ENCODE assay signal across 8 cellular contexts in genomic region chr1:31705080-31705866, GRCh38. TPM values are rescaled to one million over a fixed set of nuclear protein-coding genes. Genes with fewer than 3 reads are reported as not detected.
DNase-seq lines count a peak whose midpoint lies in the region; ATAC-seq and TF ChIP-seq lines count a peak whose summit lies in the region.

No MANE protein-coding gene starts in this region.

- no peaks in the 10 kb centered on the region for H3K9me2 ChIP-seq in SK-N-SH

- no peaks in the 10 kb centered on the region for H3K36me3 ChIP-seq in SK-N-SH (replicated peaks in 1 of 2; ENCODE audit: control insufficient read depth in 1 of 2, insufficient read depth in 2 of 2, low read length in 1 of 2)
- H3K36me3 ChIP-seq in lower lobe of right lung, result no peaks in the 10 kb centered on the region

- no peaks in the 10 kb centered on the region for H3K27me3 ChIP-seq in SK-N-SH (ENCODE audit: insufficient read depth)
- H3K27me3 ChIP-seq in lower lobe of right lung (ENCODE audit: low read depth), result peaks cover 42% of the 10 kb centered on the region

- H3K4me1 ChIP-seq in SK-N-SH (ENCODE audit: control insufficient read depth in 1 of 2, insufficient read depth in 2 of 2, low read depth in 1 of 2, low read length in 1 of 2) (peaks cover 27 to 62% of the 10 kb centered on the region in 2 experiments), lower lobe of right lung (peaks cover 39% of the 10 kb centered on the region)

- H3F3A ChIP-seq in SK-N-SH (replicated peaks; ENCODE audit: insufficient read depth), result peaks cover 32% of the 10 kb centered on the region

- H3K4me3 ChIP-seq in SK-N-SH (ENCODE audit: low read depth in 2 of 2, low read length in 1 of 2), result no peak overlapping the region
- H3K4me3 ChIP-seq in lower lobe of right lung, result peak overlapping the region; percentile 50

- no peaks in the 10 kb centered on the region for H3K79me2 ChIP-seq in SK-N-SH (ENCODE audit: insufficient read depth)

- CTCF ChIA-PET in SK-N-SH (lab: Yijun Ruan, JAX), result interaction anchor here (0.7 to 10.2 kb wide), 10 partner anchors 9 to 259 kb away, joined by 3 to 116 read pairs (median 3); no protein-coding TSS in a partner anchor
- CTCF ChIA-PET in activated B cell treated with CpG ODN at 0.5 μM for 24 hours (lab: Charles Lee), result interaction anchor here (1.0 to 1.9 kb wide), 4 partner anchors 10 to 84 kb away, joined by 3 to 6 read pairs (median 4); no protein-coding TSS in a partner anchor

- H3K9me3 Mint-ChIP-seq in activated B cell treated with CpG ODN at 0.5 μM for 24 hours, result no peaks in the 10 kb centered on the region
- no peaks in the 10 kb centered on the region for H3K9me3 Mint-ChIP-seq in central memory CD8-positive, alpha-beta T cell

- no peak overlapping the region for H3K27ac Mint-ChIP-seq in activated B cell treated with CpG ODN at 0.5 μM for 24 hours
- H3K27ac Mint-ChIP-seq in central memory CD8-positive, alpha-beta T cell (ENCODE audit: low read depth), result no peak overlapping the region

- H3K27me3 Mint-ChIP-seq in activated B cell treated with CpG ODN at 0.5 μM for 24 hours, result peaks cover 44% of the 10 kb centered on the region
- H3K27me3 Mint-ChIP-seq in central memory CD8-positive, alpha-beta T cell, result peaks cover 13% of the 10 kb centered on the region

- no peak overlapping the region for H3K9ac ChIP-seq in SK-N-SH

- POLR2A ChIA-PET in SK-N-SH (lab: Yijun Ruan, JAX), result no interaction called here
- POLR2A ChIA-PET in activated B cell treated with CpG ODN at 0.5 μM for 24 hours (lab: Charles Lee), result interaction anchor here (0.8 to 1.4 kb wide), 4 partner anchors 10 to 84 kb away, joined by 3 to 5 read pairs (median 3); partner anchors contain the start of gene PEF1

- H3K36me3 Mint-ChIP-seq in activated B cell treated with CpG ODN at 0.5 μM for 24 hours (ENCODE audit: low read depth), result no peaks in the 10 kb centered on the region
- H3K36me3 Mint-ChIP-seq in central memory CD8-positive, alpha-beta T cell (ENCODE audit: insufficient read depth), result no peaks in the 10 kb centered on the region

- peak; percentile 15; the same call in 1 of the 2 replicates for TF ChIP-seq RAD21 in SK-N-SH (IDR thresholded peaks at IDR 0.05; ENCODE audit: low read length)

- H3K9me3 ChIP-seq in SK-N-SH, result no peaks in the 10 kb centered on the region
- H3K9me3 ChIP-seq in lower lobe of right lung, result no peaks in the 10 kb centered on the region

- peak; percentile 62 for DNase-seq in SK-N-SH
- DNase-seq in activated B cell treated with CpG ODN at 0.5 μM for 24 hours, result peak; percentile 27
- peak in 1 of 2 donors; percentile 53 for DNase-seq in central memory CD8-positive, alpha-beta T cell (ENCODE audit: low spot score in 2 of 2)
- DNase-seq in lower lobe of right lung, result no peak
- DNase-seq in stimulated activated CD8-positive, alpha-beta memory T cell treated with anti-CD3 and anti-CD28 coated beads, Interleukin-15, amount 100 ng/mL, for 4 hours (ENCODE audit: low read depth in 2 of 2), result peak; percentile 44 to 52
- no peak for DNase-seq in NCI-H526 (lab: John Stamatoyannopoulos, UW)
- no peak for DNase-seq in NCI-H510A (lab: John Stamatoyannopoulos, UW)

- peak overlapping the region; percentile 49 for H3K4me3 Mint-ChIP-seq in activated B cell treated with CpG ODN at 0.5 μM for 24 hours
- H3K4me3 Mint-ChIP-seq in central memory CD8-positive, alpha-beta T cell, result peak overlapping the region; percentile 42

- TF ChIP-seq CTCF in SK-N-SH (IDR thresholded peaks at IDR 0.05) (no peak), activated B cell treated with CpG ODN at 0.5 μM for 24 hours (IDR thresholded peaks at IDR 0.05) (no peak), lower lobe of right lung (IDR thresholded peaks at IDR 0.05) (no peak)

- no peak for ATAC-seq in SK-N-SH treated with all-trans-retinoic acid at 6 μM for 48 hours
- ATAC-seq in activated B cell treated with CpG ODN at 0.5 μM for 24 hours (ENCODE audit: low read depth), result peak; percentile 76
- peak; percentile 85 for ATAC-seq in central memory CD8-positive, alpha-beta T cell (replicated peaks; ENCODE audit: extremely low read depth, poor library complexity, severe bottlenecking)
- ATAC-seq in lower lobe of right lung, result peak; percentile 42 to 51

- H2AFZ ChIP-seq in SK-N-SH (ENCODE audit: low read depth), result no peak overlapping the region

- no peak overlapping the region for H3K27ac ChIP-seq in SK-N-SH (ENCODE audit: low read depth in 2 of 2, low read length in 1 of 2)
- peak overlapping the region; percentile 77 for H3K27ac ChIP-seq in lower lobe of right lung

- no peak overlapping the region for H3K4me2 ChIP-seq in SK-N-SH

- no peaks in the 10 kb centered on the region for H4K20me1 ChIP-seq in SK-N-SH (ENCODE audit: insufficient read depth)

- intact Hi-C loops in activated B cell treated with CpG ODN at 0.5 μM for 24 hours (cut with micrococcal nuclease) (loop anchor here (2.0 kb wide), 1 partner anchor 40 kb away; no protein-coding TSS in a partner anchor), lower lobe of right lung (cut with DNase I) (no loop called here)

- no peak for TF ChIP-seq EP300 in SK-N-SH (IDR thresholded peaks at IDR 0.05; ENCODE audit: borderline replicate concordance in 1 of 2, low read depth in 1 of 2, low read length in 1 of 2)

- WGBS in SK-N-SH (ENCODE audit: low lambda C conversion rate), result 99% methylated on average over 12 of the region's 23 CpGs

- H3K4me1 Mint-ChIP-seq in activated B cell treated with CpG ODN at 0.5 μM for 24 hours, result peaks cover 39% of the 10 kb centered on the region
- H3K4me1 Mint-ChIP-seq in central memory CD8-positive, alpha-beta T cell, result peaks cover 34% of the 10 kb centered on the region

TF ChIP-seq in SK-N-SH, 30 proteins besides CTCF, POLR2A, EP300 and RAD21 (continues in another document):
- TF ChIP-seq CHD2 (IDR thresholded peaks at IDR 0.05; ENCODE audit: low read length, partially characterized antibody) (no peak), MXI1 (IDR thresholded peaks at IDR 0.05; ENCODE audit: low read depth, low read length) (no peak), REST (IDR thresholded peaks at IDR 0.05; ENCODE audit: low read depth, low read length) (no peak), TCF12 (IDR thresholded peaks at IDR 0.05) (no peak)

TF ChIP-seq in SK-N-SH treated with all-trans-retinoic acid at 6 μM for 48 hours, 23 proteins besides CTCF, POLR2A, EP300 and RAD21 (continues in another document):
- TF ChIP-seq ZNF565 (CRISPR knock-in tag; conservative IDR thresholded peaks at IDR 0.05; ENCODE audit: low read depth) (no peak), ZFP3 (CRISPR knock-in tag; IDR thresholded peaks at IDR 0.05) (no peak), ISL1 (CRISPR knock-in tag; IDR thresholded peaks at IDR 0.05) (no peak), SNAI2 (CRISPR knock-in tag; IDR thresholded peaks at IDR 0.05) (no peak), CSDC2 (CRISPR knock-in tag; IDR thresholded peaks at IDR 0.05) (no peak), ZC3H10 (CRISPR knock-in tag; IDR thresholded peaks at IDR 0.05) (no peak), CSRNP3 (CRISPR knock-in tag; IDR thresholded peaks at IDR 0.05) (no peak), ARNTL (CRISPR knock-in tag; IDR thresholded peaks at IDR 0.05; ENCODE audit: borderline replicate concordance, low read depth) (no peak), ZNF70 (CRISPR knock-in tag; IDR thresholded peaks at IDR 0.05) (no peak), OSR1 (CRISPR knock-in tag; IDR thresholded peaks at IDR 0.05) (no peak)
- TF ChIP-seq, protein P1, sequence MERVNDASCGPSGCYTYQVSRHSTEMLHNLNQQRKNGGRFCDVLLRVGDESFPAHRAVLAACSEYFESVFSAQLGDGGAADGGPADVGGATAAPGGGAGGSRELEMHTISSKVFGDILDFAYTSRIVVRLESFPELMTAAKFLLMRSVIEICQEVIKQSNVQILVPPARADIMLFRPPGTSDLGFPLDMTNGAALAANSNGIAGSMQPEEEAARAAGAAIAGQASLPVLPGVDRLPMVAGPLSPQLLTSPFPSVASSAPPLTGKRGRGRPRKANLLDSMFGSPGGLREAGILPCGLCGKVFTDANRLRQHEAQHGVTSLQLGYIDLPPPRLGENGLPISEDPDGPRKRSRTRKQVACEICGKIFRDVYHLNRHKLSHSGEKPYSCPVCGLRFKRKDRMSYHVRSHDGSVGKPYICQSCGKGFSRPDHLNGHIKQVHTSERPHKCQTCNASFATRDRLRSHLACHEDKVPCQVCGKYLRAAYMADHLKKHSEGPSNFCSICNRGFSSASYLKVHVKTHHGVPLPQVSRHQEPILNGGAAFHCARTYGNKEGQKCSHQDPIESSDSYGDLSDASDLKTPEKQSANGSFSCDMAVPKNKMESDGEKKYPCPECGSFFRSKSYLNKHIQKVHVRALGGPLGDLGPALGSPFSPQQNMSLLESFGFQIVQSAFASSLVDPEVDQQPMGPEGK (CRISPR knock-in tag; IDR thresholded peaks at IDR 0.05; ENCODE audit: borderline replicate concordance), result no peak

RNA-seq across cellular contexts. Expression of gene COL16A1, which starts 1.5 kb away (rescaled TPM):
- 9.0 and 10.4 TPM in 2 replicates for polyA plus RNA-seq in SK-N-SH (2012; rRNA removed)
- 3.0 and 3.8 TPM in 2 replicates for polyA plus RNA-seq in SK-N-SH (2012; cell fraction: cytosol; rRNA removed)
- 38.2 and 47.3 TPM in 2 replicates for polyA plus RNA-seq in SK-N-SH (2012; cell fraction: nucleus; rRNA removed)
- total RNA-seq in activated B cell treated with CpG ODN at 0.5 μM for 24 hours (0.17 and 0.31 TPM in 2 replicates), lower lobe of right lung (11.8 TPM)

RNA-seq across cellular contexts. Expression of gene ADGRB2, which starts 58.9 kb away (rescaled TPM):
- 10.6 and 13.0 TPM in 2 replicates for polyA plus RNA-seq in SK-N-SH (2012; rRNA removed)
- polyA plus RNA-seq in SK-N-SH (2012; cell fraction: cytosol; rRNA removed), result 4.3 and 8.4 TPM in 2 replicates
- 41.8 and 66.9 TPM in 2 replicates for polyA plus RNA-seq in SK-N-SH (2012; cell fraction: nucleus; rRNA removed)
- total RNA-seq in activated B cell treated with CpG ODN at 0.5 μM for 24 hours, result 6.3 and 6.5 TPM in 2 replicates
- total RNA-seq in lower lobe of right lung, result 1.1 TPM

Comparison
In these comparisons a context has a peak if more than half of its experiments do, and no peak if none do; other contexts are left out.
1. DNase-seq: peak in SK-N-SH (single experiment), activated B cell treated with CpG ODN at 0.5 μM for 24 hours (single experiment) and stimulated activated CD8-positive, alpha-beta memory T cell treated with anti-CD3 and anti-CD28 coated beads, Interleukin-15, amount 100 ng/mL, for 4 hours (2 of 2); none in lower lobe of right lung (single experiment), NCI-H526 (0 of 2) and NCI-H510A (single experiment).